Comparison of ENCODE assay signal across 24 cellular contexts in genomic region chr7:46391215-46391614, GRCh38.
DNase-seq lines count a peak whose midpoint lies in the region; TF ChIP-seq lines count a peak whose summit lies in the region.
"Had no signal": no experiment of that assay in that cellular context is flagged by ENCODE, and none has a peak within 500 bp of the region (broad histone marks: within the 10 kb centered on the region; RNA-seq: fewer than 3 reads in every experiment).

No MANE protein-coding gene starts in this region.

- peak; percentile 36 for DNase-seq in H4 (ENCODE audit: low spot score)
- DNase-seq in choroid plexus epithelial cell (ENCODE audit: low read depth), result peak; percentile 31
- peak; percentile 65 for DNase-seq in myocyte (ENCODE audit: low read depth)
- no peak for DNase-seq in type B pancreatic cell (ENCODE audit: extremely low spot score, unreplicated experiment)
- no peak for DNase-seq in hypothalamus (lab: John Stamatoyannopoulos, UW)
- DNase-seq in CD8-positive, alpha-beta memory T cell, result no peak
- DNase-seq in NCI-H128 (lab: John Stamatoyannopoulos, UW; ENCODE audit: unreplicated experiment), result no peak
- DNase-seq in amniotic stem cell (lab: John Stamatoyannopoulos, UW), result no peak
- DNase-seq: activated CD4-positive, alpha-beta memory T cell treated with anti-CD3 and anti-CD28 coated beads, Interleukin-2, amount 10 ng/mL, durations not matched to agents 7 days and 5 days; activated naive CD4-positive, alpha-beta T cell treated with anti-CD3 and anti-CD28 coated beads, Interleukin-2, amount 50 U/mL, for 16 hours; activated T-cell treated with anti-CD3 and anti-CD28 coated beads, Interleukin-2, amount 50 U/mL, for 4 hours; body of pancreas; DMS53; H7; left ventricle myocardium inferior; NCI-H1930; NCI-H524; SHP77; testis had no signal

- H3K27ac ChIP-seq in CD8-positive, alpha-beta memory T cell (ENCODE audit: low read depth, low read length), result no peak overlapping the region
- H3K27ac ChIP-seq: body of pancreas, coronary artery, HL-60, left ventricle myocardium inferior, testis, VCaP had no signal

- no peaks in the 10 kb centered on the region for H3K9me3 ChIP-seq in CD8-positive, alpha-beta memory T cell (ENCODE audit: low read length)
- H3K9me3 ChIP-seq: body of pancreas, left ventricle myocardium inferior, testis had no signal

- H3K36me3 Mint-ChIP-seq in type B pancreatic cell, result no peaks in the 10 kb centered on the region
- H3K36me3 Mint-ChIP-seq in CD8-positive, alpha-beta memory T cell, result no peaks in the 10 kb centered on the region
- H3K36me3 Mint-ChIP-seq: CD14-positive monocyte had no signal

- H3K4me3 Mint-ChIP-seq in type B pancreatic cell, result no peak overlapping the region
- no peak overlapping the region for H3K4me3 Mint-ChIP-seq in CD8-positive, alpha-beta memory T cell
- H3K4me3 Mint-ChIP-seq: activated CD4-positive, alpha-beta memory T cell treated with anti-CD3 and anti-CD28 coated beads, Interleukin-2, amount 10 ng/mL, durations not matched to agents 7 days and 5 days; activated T-cell treated with anti-CD3 and anti-CD28 coated beads, Interleukin-2, amount 50 U/mL, for 4 hours; CD14-positive monocyte had no signal

- TF ChIP-seq CTCF in choroid plexus epithelial cell (conservative IDR thresholded peaks at IDR 0.05; ENCODE audit: low read depth, low read length), result no peak
- TF ChIP-seq CTCF in type B pancreatic cell (conservative IDR thresholded peaks at IDR 0.05), result no peak

- H3K27ac Mint-ChIP-seq in type B pancreatic cell, result peak overlapping the region; percentile 17
- no peak overlapping the region for H3K27ac Mint-ChIP-seq in CD8-positive, alpha-beta memory T cell
- H3K27ac Mint-ChIP-seq: activated CD4-positive, alpha-beta memory T cell treated with anti-CD3 and anti-CD28 coated beads, Interleukin-2, amount 10 ng/mL, durations not matched to agents 7 days and 5 days; CD14-positive monocyte; progenitor cell of endocrine pancreas had no signal

- no peaks in the 10 kb centered on the region for H3K4me1 ChIP-seq in CD8-positive, alpha-beta memory T cell (ENCODE audit: insufficient read depth, low read length)
- H3K4me1 ChIP-seq: body of pancreas, testis had no signal

- H3K27me3 ChIP-seq in CD8-positive, alpha-beta memory T cell (ENCODE audit: insufficient read depth, low read length, poor library complexity, severe bottlenecking), result no peaks in the 10 kb centered on the region
- H3K27me3 ChIP-seq: body of pancreas, testis had no signal

- no peaks in the 10 kb centered on the region for H3K36me3 ChIP-seq in CD8-positive, alpha-beta memory T cell (ENCODE audit: insufficient read depth, low read length)
- H3K36me3 ChIP-seq: left ventricle myocardium inferior had no signal

- POLR2A ChIA-PET in CD8-positive, alpha-beta memory T cell (lab: Charles Lee), result no interaction called here

- CTCF ChIA-PET in CD8-positive, alpha-beta memory T cell (lab: Charles Lee), result no interaction called here

- H3K27me3 Mint-ChIP-seq in type B pancreatic cell, result no peaks in the 10 kb centered on the region
- no peaks in the 10 kb centered on the region for H3K27me3 Mint-ChIP-seq in CD8-positive, alpha-beta memory T cell
- H3K27me3 Mint-ChIP-seq: activated CD4-positive, alpha-beta memory T cell treated with anti-CD3 and anti-CD28 coated beads, Interleukin-2, amount 10 ng/mL, durations not matched to agents 7 days and 5 days; progenitor cell of endocrine pancreas had no signal

- H3K4me3 ChIP-seq in choroid plexus epithelial cell (ENCODE audit: low read depth, low read length), result no peak overlapping the region
- no peak overlapping the region for H3K4me3 ChIP-seq in CD8-positive, alpha-beta memory T cell (ENCODE audit: low read length)
- H3K4me3 ChIP-seq: body of pancreas, coronary artery, left ventricle myocardium inferior, testis had no signal

- H3K9me3 Mint-ChIP-seq in type B pancreatic cell, result no peaks in the 10 kb centered on the region
- peaks cover 0 to 10% (median 5%) of the 10 kb centered on the region in 5 donors for H3K9me3 Mint-ChIP-seq in CD8-positive, alpha-beta memory T cell

- H3K4me1 Mint-ChIP-seq in type B pancreatic cell (ENCODE audit: unreplicated experiment), result peaks cover 15% of the 10 kb centered on the region
- H3K4me1 Mint-ChIP-seq in CD8-positive, alpha-beta memory T cell, result no peaks in the 10 kb centered on the region
- H3K4me1 Mint-ChIP-seq: activated CD4-positive, alpha-beta memory T cell treated with anti-CD3 and anti-CD28 coated beads, Interleukin-2, amount 10 ng/mL, durations not matched to agents 7 days and 5 days; CD14-positive monocyte had no signal

Comparison
In these comparisons a context has a peak if more than half of its experiments do, and no peak if none do; other contexts are left out.
1. DNase-seq: peak in H4 (single experiment), choroid plexus epithelial cell (single experiment) and myocyte (single experiment); none in type B pancreatic cell (single experiment), hypothalamus (0 of 51), CD8-positive, alpha-beta memory T cell (0 of 5), NCI-H128 (single experiment) and amniotic stem cell (single experiment).